ENCODE assay signal across 8 cellular contexts in genomic region chr22:36238348-36239149, GRCh38. TPM values are rescaled to one million over a fixed set of nuclear protein-coding genes. Genes with fewer than 3 reads are reported as not detected.
A peak's percentile ranks its signal among the peaks of the same experiment; 100 is the strongest.
DNase-seq lines count a peak whose midpoint lies in the region; ATAC-seq, FAIRE-seq and TF ChIP-seq lines count a peak whose summit lies in the region.

No MANE protein-coding gene starts in this region.

- CTCF ChIA-PET in HCT116 (lab: Charles Lee) = interaction anchor here (0.8 to 2.1 kb wide), 5 partner anchors 27 to 232 kb away, joined by 3 to 7 read pairs (median 3); no protein-coding TSS in a partner anchor
- CTCF ChIA-PET in activated CD4-positive, alpha-beta memory T cell treated with anti-CD3 and anti-CD28 coated beads for 36 hours (lab: Charles Lee) = interaction anchor here (0.6 to 5.0 kb wide), 31 partner anchors 10 to 961 kb away, joined by 3 to 42 read pairs (median 4); partner anchors contain the start of genes APOL1, APOL3 and FOXRED2

- no peak for TF ChIP-seq CTCF in HCT116 (IDR thresholded peaks at IDR 0.05 in 2 of 3, conservative IDR thresholded peaks at IDR 0.05 in 1 of 3; ENCODE audit: borderline replicate concordance in 1 of 3, insufficient read depth in 1 of 3, low read depth in 2 of 3, low read length in 2 of 3)

- BruUV-seq in HCT116 (replicated peaks; lab: Mats Ljungman, UMichigan) = no TSS peak

- H3K27me3 ChIP-seq in HCT116 (ENCODE audit: insufficient read depth, low read length) (no peaks in the 10 kb centered on the region), rectal smooth muscle tissue (ENCODE audit: control insufficient read depth, insufficient read depth, low read length) (no peaks in the 10 kb centered on the region)

- peaks cover 7% of the 10 kb centered on the region; the same call in 1 of the 2 replicates for H3K79me2 ChIP-seq in HCT116 (ENCODE audit: insufficient read depth, low read length)

- no peak for FAIRE-seq in GM12891 (lab: Jason Lieb, UNC)

- H3K9me3 ChIP-seq in HCT116 (ENCODE audit: control insufficient read depth in 1 of 2, insufficient read depth in 1 of 2, low read depth in 1 of 2, low read length in 2 of 2) = no peaks in the 10 kb centered on the region

- peak overlapping the region; percentile 69 to 84 for H3K4me3 ChIP-seq in HCT116 (replicated peaks in 1 of 2; ENCODE audit: low read depth in 1 of 2, low read length in 2 of 2)
- peak overlapping the region; percentile 80 for H3K4me3 ChIP-seq in rectal smooth muscle tissue (ENCODE audit: low read length)

- no peaks in the 10 kb centered on the region for H4K20me1 ChIP-seq in HCT116 (ENCODE audit: insufficient read depth)

- H3K4me2 ChIP-seq in HCT116 (ENCODE audit: low read length) = peak overlapping the region; percentile 90

- H3K9me2 ChIP-seq in HCT116 (ENCODE audit: insufficient read depth) = no peaks in the 10 kb centered on the region

- TF ChIP-seq POLR2A in HCT116 (IDR thresholded peaks at IDR 0.05; ENCODE audit: borderline replicate concordance, extremely low read depth, insufficient read depth, insufficient read length) (no peak), GM12891 (IDR thresholded peaks at IDR 0.05; ENCODE audit: low read depth, low read length) (no peak)

- H3K36me3 ChIP-seq in HCT116 (ENCODE audit: control insufficient read depth in 1 of 2, insufficient read depth in 2 of 2, low read length in 2 of 2) (no peaks in the 10 kb centered on the region), rectal smooth muscle tissue (ENCODE audit: control insufficient read depth, insufficient read depth, low read length) (no peaks in the 10 kb centered on the region)

- POLR2A ChIA-PET in HCT116 (lab: Charles Lee) = interaction anchor here (1.0 to 1.7 kb wide), 3 partner anchors 11 to 22 kb away, joined by 3 to 4 read pairs (median 4); no protein-coding TSS in a partner anchor
- POLR2A ChIA-PET in activated CD4-positive, alpha-beta memory T cell treated with anti-CD3 and anti-CD28 coated beads for 36 hours (lab: Charles Lee) = interaction anchor here (1.1 to 4.3 kb wide), 5 partner anchors 15 to 76 kb away, joined by 3 to 38 read pairs (median 4); partner anchors contain the start of gene APOL1

- intact Hi-C loops in HCT116 (cut with micrococcal nuclease) = loop anchor here (1.0 to 5.0 kb wide), 2 partner anchors 41 to 243 kb away; partner anchors contain the start of gene TXN2
- intact Hi-C loops in activated CD4-positive, alpha-beta memory T cell treated with anti-CD3 and anti-CD28 coated beads for 36 hours (cut with micrococcal nuclease) = loop anchor here (1.0 to 10.0 kb wide), 5 partner anchors 15 to 594 kb away; partner anchors contain the start of genes APOL1, APOL3 and APOL6

- H3K27me3 Mint-ChIP-seq in activated CD4-positive, alpha-beta memory T cell treated with anti-CD3 and anti-CD28 coated beads for 36 hours = no peaks in the 10 kb centered on the region

- RAD21 ChIA-PET in HCT116 (lab: Charles Lee; ENCODE audit: low non-redundant PET in 1 of 2, low total read pairs in 2 of 2, uncharacterized antibody in 2 of 2, unreplicated experiment in 2 of 2) = no interaction called here

- H3K9me3 Mint-ChIP-seq in activated CD4-positive, alpha-beta memory T cell treated with anti-CD3 and anti-CD28 coated beads for 36 hours = peaks cover 5% of the 10 kb centered on the region

- H3K27ac ChIP-seq in HCT116 (ENCODE audit: low read depth, low read length) (peak overlapping the region; percentile 90), rectal smooth muscle tissue (ENCODE audit: low read depth, low read length) (peak overlapping the region; percentile 95)

- H3K27ac Mint-ChIP-seq in activated CD4-positive, alpha-beta memory T cell treated with anti-CD3 and anti-CD28 coated beads for 36 hours = peak overlapping the region; percentile 99

- H3K4me1 ChIP-seq in HCT116 (ENCODE audit: control insufficient read depth in 1 of 2, insufficient read depth in 2 of 2, low read length in 2 of 2) (peaks cover 15 to 22% of the 10 kb centered on the region in 2 experiments; a peak in 3 of 4 replicates), rectal smooth muscle tissue (ENCODE audit: control insufficient read depth, insufficient read depth, low read length) (peaks cover 31% of the 10 kb centered on the region)

- H2AFZ ChIP-seq in HCT116 (ENCODE audit: low read depth, low read length, poor library complexity, severe bottlenecking) = peak overlapping the region; percentile 81

- DNase-seq in Ammon's horn (ENCODE audit: low spot score) (peak; percentile 25), HCT116 (ENCODE audit: low read depth, low spot score) (no peak), foreskin melanocyte (peak; percentile 4), SHP77 treated with DMSO at 0.1 percent for 48 hours (lab: John Stamatoyannopoulos, UW) (no peak), GM12891 (ENCODE audit: insufficient read length, low spot score) (no peak)
- peak; percentile 39 for DNase-seq in activated CD4-positive, alpha-beta memory T cell treated with anti-CD3 and anti-CD28 coated beads for 36 hours

- H3K4me1 Mint-ChIP-seq in activated CD4-positive, alpha-beta memory T cell treated with anti-CD3 and anti-CD28 coated beads for 36 hours (ENCODE audit: low read depth) = peaks cover 50% of the 10 kb centered on the region

- peak; percentile 55 for ATAC-seq in HCT116
- ATAC-seq in GM21576 (IDR thresholded peaks at IDR 0.05; ENCODE audit: unreplicated experiment) = no peak

- no peak for TF ChIP-seq RAD21 in HCT116 (IDR thresholded peaks at IDR 0.05; ENCODE audit: low read depth)

- H3K9ac ChIP-seq in HCT116 (ENCODE audit: low read length) (peak overlapping the region; percentile 73), rectal smooth muscle tissue (ENCODE audit: low read length) (peak overlapping the region; percentile 63)

- H3K36me3 Mint-ChIP-seq in activated CD4-positive, alpha-beta memory T cell treated with anti-CD3 and anti-CD28 coated beads for 36 hours = peaks cover 43% of the 10 kb centered on the region

- H3K4me3 Mint-ChIP-seq in activated CD4-positive, alpha-beta memory T cell treated with anti-CD3 and anti-CD28 coated beads for 36 hours = peak overlapping the region; percentile 98

TF ChIP-seq in HCT116, 20 proteins besides CTCF, POLR2A, EP300 and RAD21:
- no peak for TF ChIP-seq ZFX (IDR thresholded peaks at IDR 0.05)
- no peak for TF ChIP-seq EGR1 (IDR thresholded peaks at IDR 0.05; ENCODE audit: low read depth)
- TF ChIP-seq ZNF274 (IDR thresholded peaks at IDR 0.05; ENCODE audit: low read depth, low read length) = no peak
- no peak for TF ChIP-seq MAX (IDR thresholded peaks at IDR 0.05)
- no peak for TF ChIP-seq SP1 (IDR thresholded peaks at IDR 0.05; ENCODE audit: low read depth)
- no peak for TF ChIP-seq JUND (IDR thresholded peaks at IDR 0.05)
- TF ChIP-seq ELF1 (IDR thresholded peaks at IDR 0.05; ENCODE audit: borderline replicate concordance, low read depth) = no peak

TF ChIP-seq in GM12891, 5 proteins besides CTCF, POLR2A, EP300 and RAD21:
- no peak for TF ChIP-seq POU2F2 (IDR thresholded peaks at IDR 0.05; ENCODE audit: low read depth, low read length)
- TF ChIP-seq PAX5 (IDR thresholded peaks at IDR 0.05; ENCODE audit: insufficient read depth, low read length, severe bottlenecking) = no peak
- no peak for TF ChIP-seq POLR2AphosphoS5 (IDR thresholded peaks at IDR 0.05; ENCODE audit: low read depth, low read length)
- TF ChIP-seq TAF1 (IDR thresholded peaks at IDR 0.05; ENCODE audit: low read depth, low read length) = no peak
- no peak for TF ChIP-seq SPI1 (IDR thresholded peaks at IDR 0.05; ENCODE audit: low read depth, low read length)

RNA-seq across cellular contexts. Expression of gene APOL2, which starts 0.8 kb away (rescaled TPM):
- 9.9 TPM for total RNA-seq in HCT116 (2021; ENCODE audit: unreplicated experiment)
- 5.9 and 7.9 TPM in 2 replicates for polyA plus RNA-seq in HCT116 (2012)
- total RNA-seq in activated CD4-positive, alpha-beta memory T cell treated with anti-CD3 and anti-CD28 coated beads for 36 hours = 10 to 100 TPM; 76.4 to 82.9 TPM
- polyA plus RNA-seq in GM12891 (2012; ENCODE audit: low read depth, missing spikeins) = 22.2 TPM

RNA-seq across cellular contexts. Expression of gene APOL1, which starts 14.4 kb away (rescaled TPM):
- 0.30 TPM for total RNA-seq in HCT116 (2021; ENCODE audit: unreplicated experiment)
- 0.14 and 0.17 TPM in 2 replicates for polyA plus RNA-seq in HCT116 (2012)
- 10 to 100 TPM; 44.7 to 46.3 TPM for total RNA-seq in activated CD4-positive, alpha-beta memory T cell treated with anti-CD3 and anti-CD28 coated beads for 36 hours
- 46.5 TPM for polyA plus RNA-seq in GM12891 (2012; ENCODE audit: low read depth, missing spikeins)

RNA-seq across cellular contexts. Expression of gene APOL4, which starts 36.9 kb away (rescaled TPM):
- not detected for total RNA-seq in HCT116 (2021; ENCODE audit: unreplicated experiment)
- polyA plus RNA-seq in HCT116 (2012) = not detected in 2 replicates
- under 1 TPM; 0.53 to 0.67 TPM for total RNA-seq in activated CD4-positive, alpha-beta memory T cell treated with anti-CD3 and anti-CD28 coated beads for 36 hours
- polyA plus RNA-seq in GM12891 (2012; ENCODE audit: low read depth, missing spikeins) = 0.14 TPM

Comparison
In these comparisons a context has a peak if more than half of its experiments do, and no peak if none do; other contexts are left out.
1. DNase-seq: peak in Ammon's horn (single experiment), activated CD4-positive, alpha-beta memory T cell treated with anti-CD3 and anti-CD28 coated beads for 36 hours (single experiment) and foreskin melanocyte (single experiment); none in HCT116 (single experiment), SHP77 treated with DMSO at 0.1 percent for 48 hours (single experiment) and GM12891 (single experiment).
2. RNA of gene APOL1, which starts 14.4 kb away (total RNA-seq): 44.7 to 46.3 TPM in activated CD4-positive, alpha-beta memory T cell treated with anti-CD3 and anti-CD28 coated beads for 36 hours; 0.30 TPM in HCT116 (single experiment); every median in the first group is over 10 times any median in the second.